8 cellular contexts compared by ENCODE assay signal in the genomic region with DNA sequence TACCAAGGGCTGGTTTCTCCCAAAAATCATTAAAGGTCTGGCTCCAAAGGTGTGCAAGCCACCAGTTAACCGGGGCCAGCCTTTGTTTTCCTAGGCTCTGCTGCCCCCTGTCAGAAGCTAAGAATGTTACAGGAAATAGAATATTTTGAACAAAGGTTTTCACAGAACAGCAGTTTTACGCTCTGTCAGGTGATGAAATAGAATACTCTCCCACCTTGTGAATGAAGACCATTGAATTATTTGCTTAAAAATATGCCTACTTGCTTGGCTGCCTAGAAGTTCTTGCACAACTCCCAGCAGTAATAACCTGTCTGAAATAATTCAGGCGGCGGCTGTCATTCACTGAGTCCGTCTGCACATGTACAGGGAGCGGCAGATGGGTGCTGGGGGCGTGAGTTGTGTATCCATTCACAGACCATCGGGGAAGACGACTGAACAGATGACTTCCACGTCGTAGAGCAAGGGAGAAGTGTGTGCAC. TPM values are rescaled to one million over a fixed set of nuclear protein-coding genes. Genes with fewer than 3 reads are reported as not detected.
DNase-seq lines count a peak whose midpoint lies in the region; ATAC-seq and TF ChIP-seq lines count a peak whose summit lies in the region.

No MANE protein-coding gene starts in this region.

- peaks cover 2% of the 10 kb centered on the region for H3K27me3 Mint-ChIP-seq in activated CD8-positive, alpha-beta memory T cell treated with anti-CD3 and anti-CD28 coated beads, Interleukin-2, amount 10 ng/mL, durations not matched to agents 7 days and 5 days
- H3K27me3 Mint-ChIP-seq in endothelial cell (ENCODE audit: unreplicated experiment): peaks cover 4% of the 10 kb centered on the region
- peaks cover 0 to 10% (median 0%) of the 10 kb centered on the region in 5 donors for H3K27me3 Mint-ChIP-seq in naive thymus-derived CD4-positive, alpha-beta T cell

- TF ChIP-seq CTCF in endothelial cell (IDR thresholded peaks at IDR 0.05; ENCODE audit: unreplicated experiment): peak; percentile 90

- H3K4me3 ChIP-seq in naive thymus-derived CD4-positive, alpha-beta T cell (ENCODE audit: low read length): no peak overlapping the region

- DNase-seq in COR-L47 (lab: John Stamatoyannopoulos, UW): peak; percentile 61
- DNase-seq in NCI-H748 treated with DMSO at 0.1 percent for 48 hours (lab: John Stamatoyannopoulos, UW): peak; percentile 58
- DNase-seq in activated CD8-positive, alpha-beta memory T cell treated with anti-CD3 and anti-CD28 coated beads, Interleukin-2, amount 10 ng/mL, durations not matched to agents 7 days and 5 days: peak; percentile 72
- DNase-seq in endothelial cell (ENCODE audit: low spot score): peak; percentile 66
- DNase-seq in naive thymus-derived CD4-positive, alpha-beta T cell: peak; percentile 26 to 72 (median 61)
- DNase-seq in stimulated activated CD8-positive, alpha-beta memory T cell treated with anti-CD3 and anti-CD28 coated beads, Interleukin-7, amount 100 ng/mL, for 4 hours (ENCODE audit: low read depth in 2 of 2): peak; percentile 17 to 29

- intact Hi-C loops in naive thymus-derived CD4-positive, alpha-beta T cell (cut with micrococcal nuclease): loop anchor here (1.0 to 10.0 kb wide), 11 partner anchors 51 to 1080 kb away; partner anchors contain the start of gene ANKRD44 (in 1 of the 2)

- no peaks in the 10 kb centered on the region for H3K9me3 ChIP-seq in naive thymus-derived CD4-positive, alpha-beta T cell (ENCODE audit: control insufficient read depth in 2 of 3, low read length in 3 of 3)

- peaks cover 27% of the 10 kb centered on the region for H3K4me1 Mint-ChIP-seq in activated CD8-positive, alpha-beta memory T cell treated with anti-CD3 and anti-CD28 coated beads, Interleukin-2, amount 10 ng/mL, durations not matched to agents 7 days and 5 days
- H3K4me1 Mint-ChIP-seq in endothelial cell (ENCODE audit: unreplicated experiment): no peaks in the 10 kb centered on the region
- H3K4me1 Mint-ChIP-seq in naive thymus-derived CD4-positive, alpha-beta T cell: peaks cover 9 to 25% (median 14%) of the 10 kb centered on the region in 7 donors

- no peak overlapping the region for H3K4me3 Mint-ChIP-seq in activated CD8-positive, alpha-beta memory T cell treated with anti-CD3 and anti-CD28 coated beads, Interleukin-2, amount 10 ng/mL, durations not matched to agents 7 days and 5 days
- H3K4me3 Mint-ChIP-seq in endothelial cell (ENCODE audit: unreplicated experiment): peak overlapping the region; percentile 5
- H3K4me3 Mint-ChIP-seq in naive thymus-derived CD4-positive, alpha-beta T cell: peak overlapping the region in 2 of 10 donors; percentile 21 to 47

- H3K36me3 Mint-ChIP-seq in activated CD8-positive, alpha-beta memory T cell treated with anti-CD3 and anti-CD28 coated beads, Interleukin-2, amount 10 ng/mL, durations not matched to agents 7 days and 5 days: no peaks in the 10 kb centered on the region
- H3K36me3 Mint-ChIP-seq in endothelial cell (ENCODE audit: low read depth, unreplicated experiment): no peaks in the 10 kb centered on the region
- H3K36me3 Mint-ChIP-seq in naive thymus-derived CD4-positive, alpha-beta T cell: no peaks in the 10 kb centered on the region

- no peak overlapping the region for H3K27ac Mint-ChIP-seq in activated CD8-positive, alpha-beta memory T cell treated with anti-CD3 and anti-CD28 coated beads, Interleukin-2, amount 10 ng/mL, durations not matched to agents 7 days and 5 days
- H3K27ac Mint-ChIP-seq in endothelial cell (ENCODE audit: unreplicated experiment): no peak overlapping the region
- peak overlapping the region in 2 of 9 donors; percentile 45 to 75 for H3K27ac Mint-ChIP-seq in naive thymus-derived CD4-positive, alpha-beta T cell

- H3K4me1 ChIP-seq in naive thymus-derived CD4-positive, alpha-beta T cell (ENCODE audit: control insufficient read depth in 2 of 2, insufficient read depth in 2 of 2, low read length in 2 of 2): peaks cover 0 to 6% of the 10 kb centered on the region in 2 donors

- ATAC-seq in HG02759 (IDR thresholded peaks at IDR 0.05; ENCODE audit: unreplicated experiment): peak; percentile 58
- peak; percentile 84 for ATAC-seq in activated CD8-positive, alpha-beta memory T cell treated with anti-CD3 and anti-CD28 coated beads, Interleukin-2, amount 10 ng/mL, durations not matched to agents 7 days and 5 days
- ATAC-seq in naive thymus-derived CD4-positive, alpha-beta T cell: peak; percentile 83
- no peak for ATAC-seq in HG03469 (IDR thresholded peaks at IDR 0.05; ENCODE audit: unreplicated experiment)

- POLR2A ChIA-PET in naive thymus-derived CD4-positive, alpha-beta T cell (lab: Charles Lee): interaction anchor here (0.7 to 1.1 kb wide), 5 partner anchors 21 to 265 kb away, joined by 3 to 7 read pairs (median 3); no protein-coding TSS in a partner anchor

- H3K36me3 ChIP-seq in naive thymus-derived CD4-positive, alpha-beta T cell (ENCODE audit: control insufficient read depth in 2 of 3, insufficient read depth in 3 of 3, low read length in 3 of 3): no peaks in the 10 kb centered on the region

- CTCF ChIA-PET in activated CD8-positive, alpha-beta memory T cell treated with anti-CD3 and anti-CD28 coated beads, Interleukin-2, amount 10 ng/mL, durations not matched to agents 7 days and 5 days (lab: Charles Lee): interaction anchor here (0.5 to 2.4 kb wide), 10 partner anchors 11 to 628 kb away, joined by 3 to 13 read pairs (median 3); no protein-coding TSS in a partner anchor
- CTCF ChIA-PET in naive thymus-derived CD4-positive, alpha-beta T cell (lab: Charles Lee): interaction anchor here (0.7 to 5.0 kb wide), 12 partner anchors 54 to 366 kb away, joined by 3 to 38 read pairs (median 4); no protein-coding TSS in a partner anchor

- H3K27me3 ChIP-seq in naive thymus-derived CD4-positive, alpha-beta T cell (ENCODE audit: control insufficient read depth in 2 of 2, insufficient read depth in 2 of 2, low read length in 2 of 2): no peaks in the 10 kb centered on the region

- no peak overlapping the region for H3K27ac ChIP-seq in naive thymus-derived CD4-positive, alpha-beta T cell (ENCODE audit: low read depth, low read length)

- H3K9me3 Mint-ChIP-seq in activated CD8-positive, alpha-beta memory T cell treated with anti-CD3 and anti-CD28 coated beads, Interleukin-2, amount 10 ng/mL, durations not matched to agents 7 days and 5 days (ENCODE audit: low read depth): no peaks in the 10 kb centered on the region
- H3K9me3 Mint-ChIP-seq in endothelial cell (ENCODE audit: unreplicated experiment): no peaks in the 10 kb centered on the region
- no peaks in the 10 kb centered on the region for H3K9me3 Mint-ChIP-seq in naive thymus-derived CD4-positive, alpha-beta T cell

RNA-seq across cellular contexts. Expression of gene SF3B1, which starts 56.3 kb away (rescaled TPM):
- total RNA-seq in activated CD8-positive, alpha-beta memory T cell treated with anti-CD3 and anti-CD28 coated beads, Interleukin-2, amount 10 ng/mL, durations not matched to agents 7 days and 5 days: 100 to 1,000 TPM; 266 to 298 TPM
- 401 TPM for total RNA-seq in endothelial cell (ENCODE audit: unreplicated experiment)
- 100 to 1,000 TPM; 330 to 737 (median 528) TPM for total RNA-seq in naive thymus-derived CD4-positive, alpha-beta T cell
- polyA plus RNA-seq in naive thymus-derived CD4-positive, alpha-beta T cell: 100 to 1,000 TPM; 130 to 145 TPM
